12 cellular contexts compared by ENCODE assay signal in genomic region chr14:68680541-68681051, GRCh38.
DNase-seq lines count a peak whose midpoint lies in the region; ATAC-seq and TF ChIP-seq lines count a peak whose summit lies in the region.
"Had no signal": no experiment of that assay in that cellular context is flagged by ENCODE, and none has a peak within 500 bp of the region (broad histone marks: within the 10 kb centered on the region; RNA-seq: fewer than 3 reads in every experiment).

No MANE protein-coding gene starts in this region.

- H3K27ac Mint-ChIP-seq in endodermal cell = no peak overlapping the region

- no peaks in the 10 kb centered on the region for H3K9me3 Mint-ChIP-seq in endodermal cell
- H3K9me3 Mint-ChIP-seq: natural killer cell had no signal

- peaks cover 10% of the 10 kb centered on the region for H3K4me1 Mint-ChIP-seq in endodermal cell

- H3K9ac ChIP-seq in BLaER1 treated with 17β-estradiol and CSF1 and Interleukin-3, amounts not matched to agents 10 nM and 100 nM = peak overlapping the region in 10 of 11 experiments; percentile 80 to 95 (median 88); a peak in 17 of 22 replicates
- H3K9ac ChIP-seq in smooth muscle cell (ENCODE audit: low read depth) = no peak overlapping the region
- no peak overlapping the region for H3K9ac ChIP-seq in endodermal cell (ENCODE audit: extremely low read depth, low read length, poor library complexity, severe bottlenecking)

- no peak overlapping the region for H3K4me3 ChIP-seq in BLaER1 treated with 17β-estradiol and CSF1 and Interleukin-3, amounts not matched to agents 10 nM and 100 nM
- no peak overlapping the region for H3K4me3 ChIP-seq in ascending aorta
- H3K4me3 ChIP-seq in right cardiac atrium (ENCODE audit: low read length) = no peak overlapping the region
- no peak overlapping the region for H3K4me3 ChIP-seq in smooth muscle cell
- H3K4me3 ChIP-seq in endodermal cell (ENCODE audit: low read length) = no peak overlapping the region

- H3K79me2 ChIP-seq in smooth muscle cell (ENCODE audit: low read depth) = no peaks in the 10 kb centered on the region

- intact Hi-C loops in ascending aorta (cut with DNase I) (loop anchor here (5.0 kb wide), 4 partner anchors 107 to 738 kb away; no protein-coding TSS in a partner anchor), right cardiac atrium (cut with DNase I) (loop anchor here in 2 of 4 donors (5.0 to 10.0 kb wide), 2 partner anchors 104 to 107 kb away; no protein-coding TSS in a partner anchor)

- H3K36me3 Mint-ChIP-seq in endodermal cell (ENCODE audit: low read depth) = no peaks in the 10 kb centered on the region
- H3K36me3 Mint-ChIP-seq: natural killer cell had no signal

- no peak overlapping the region for H3K4me3 Mint-ChIP-seq in endodermal cell
- H3K4me3 Mint-ChIP-seq: natural killer cell had no signal

- DNase-seq in ascending aorta (ENCODE audit: low spot score in 2 of 2) (no peak), right cardiac atrium (peak in 1 of 3 donors; percentile 70), smooth muscle cell (lab: John Stamatoyannopoulos, UW; ENCODE audit: unreplicated experiment) (no peak), DMS 273 (lab: John Stamatoyannopoulos, UW; ENCODE audit: unreplicated experiment) (no peak), endodermal cell (no peak), hippocampal formation (lab: John Stamatoyannopoulos, UW) (no peak), superior temporal gyrus (ENCODE audit: extremely low spot score) (no peak)
- DNase-seq: activated T-cell treated with anti-CD3 and anti-CD28 coated beads, Interleukin-2, amount 50 U/mL, for 1 hour; glutamatergic neuron; natural killer cell; NCI-H1694 had no signal

- H3K4me2 ChIP-seq in BLaER1 treated with 17β-estradiol and CSF1 and Interleukin-3, amounts not matched to agents 10 nM and 100 nM = peak overlapping the region; percentile 66 to 96 (median 87)
- no peak overlapping the region for H3K4me2 ChIP-seq in smooth muscle cell

- H4K20me1 ChIP-seq in BLaER1 treated with 17β-estradiol and CSF1 and Interleukin-3, amounts not matched to agents 10 nM and 100 nM = no peaks in the 10 kb centered on the region
- no peaks in the 10 kb centered on the region for H4K20me1 ChIP-seq in smooth muscle cell (ENCODE audit: low read depth)

- H3F3A ChIP-seq in smooth muscle cell (ENCODE audit: low read depth) = peaks cover 37% of the 10 kb centered on the region

- ATAC-seq in right cardiac atrium = peak; percentile 52 to 77
- ATAC-seq: natural killer cell had no signal

- H3K27ac ChIP-seq in BLaER1 treated with 17β-estradiol and CSF1 and Interleukin-3, amounts not matched to agents 10 nM and 100 nM = peak overlapping the region; percentile 96 to 100 (median 99)
- H3K27ac ChIP-seq in ascending aorta (peak overlapping the region; percentile 81 to 84), right cardiac atrium (ENCODE audit: low read length) (no peak overlapping the region), smooth muscle cell (ENCODE audit: low read depth) (peak overlapping the region; percentile 98), endodermal cell (ENCODE audit: low read depth, low read length) (no peak overlapping the region)

- 47% methylated on average over 9 of the region's 9 CpGs for WGBS in right cardiac atrium
- 47% methylated on average over 9 of the region's 9 CpGs for WGBS in smooth muscle cell (ENCODE audit: low lambda C conversion rate)
- 92 to 93% methylated on average over 9 of the region's 9 CpGs for WGBS in endodermal cell (ENCODE audit: insufficient coverage in 1 of 2, insufficient read length in 1 of 2), 2 experiments

- H3K9me3 ChIP-seq in BLaER1 treated with 17β-estradiol and CSF1 and Interleukin-3, amounts not matched to agents 10 nM and 100 nM (replicated peaks in 1 of 11) = peaks cover 0 to 7% (median 0%) of the 10 kb centered on the region in 11 experiments; a peak in 1 of 22 replicates
- no peaks in the 10 kb centered on the region for H3K9me3 ChIP-seq in ascending aorta
- H3K9me3 ChIP-seq in right cardiac atrium (ENCODE audit: control insufficient read depth, low read length) = no peaks in the 10 kb centered on the region
- H3K9me3 ChIP-seq in smooth muscle cell (replicated peaks; ENCODE audit: low read depth) = no peaks in the 10 kb centered on the region
- no peaks in the 10 kb centered on the region for H3K9me3 ChIP-seq in endodermal cell (ENCODE audit: control insufficient read depth, low read length)

- peak overlapping the region; percentile 51 for H2AFZ ChIP-seq in smooth muscle cell (ENCODE audit: low read depth)

- peaks cover 0 to 16% (median 0%) of the 10 kb centered on the region in 11 experiments; a peak in 1 of 22 replicates for H3K36me3 ChIP-seq in BLaER1 treated with 17β-estradiol and CSF1 and Interleukin-3, amounts not matched to agents 10 nM and 100 nM
- H3K36me3 ChIP-seq in ascending aorta (no peaks in the 10 kb centered on the region), smooth muscle cell (ENCODE audit: low read depth) (no peaks in the 10 kb centered on the region), endodermal cell (ENCODE audit: control insufficient read depth, insufficient read depth, low read length) (no peaks in the 10 kb centered on the region)

- H3K4me1 ChIP-seq in BLaER1 treated with 17β-estradiol and CSF1 and Interleukin-3, amounts not matched to agents 10 nM and 100 nM = peaks cover 73 to 95% (median 91%) of the 10 kb centered on the region in 10 experiments
- peaks cover 13 to 40% of the 10 kb centered on the region in 2 donors for H3K4me1 ChIP-seq in ascending aorta
- H3K4me1 ChIP-seq in right cardiac atrium (ENCODE audit: control insufficient read depth, insufficient read depth, low read length) = peaks cover 22% of the 10 kb centered on the region
- peaks cover 27% of the 10 kb centered on the region for H3K4me1 ChIP-seq in smooth muscle cell (ENCODE audit: low read depth)
- no peaks in the 10 kb centered on the region for H3K4me1 ChIP-seq in endodermal cell (ENCODE audit: control insufficient read depth, insufficient read depth, low read length)

- H3K27me3 Mint-ChIP-seq in endodermal cell (ENCODE audit: insufficient read depth) = peaks cover 3% of the 10 kb centered on the region

- no peaks in the 10 kb centered on the region for H3K27me3 ChIP-seq in BLaER1 treated with 17β-estradiol and CSF1 and Interleukin-3, amounts not matched to agents 10 nM and 100 nM
- H3K27me3 ChIP-seq in ascending aorta (no peaks in the 10 kb centered on the region), right cardiac atrium (ENCODE audit: control insufficient read depth, insufficient read depth) (no peaks in the 10 kb centered on the region), smooth muscle cell (ENCODE audit: low read depth) (no peaks in the 10 kb centered on the region), endodermal cell (ENCODE audit: control insufficient read depth, insufficient read depth, low read length, poor library complexity, severe bottlenecking) (no peaks in the 10 kb centered on the region)

- TF ChIP-seq CTCF in ascending aorta (IDR thresholded peaks at IDR 0.05) = no peak
- no peak for TF ChIP-seq CTCF in smooth muscle cell (IDR thresholded peaks at IDR 0.05; ENCODE audit: borderline replicate concordance, insufficient read depth, poor library complexity, severe bottlenecking)
- TF ChIP-seq CTCF in endodermal cell (conservative IDR thresholded peaks at IDR 0.05) = no peak

Comparison
In these comparisons a context has a peak if more than half of its experiments do, and no peak if none do; other contexts are left out.
1. H3K27ac ChIP-seq: peak in BLaER1 treated with 17β-estradiol and CSF1 and Interleukin-3, amounts not matched to agents 10 nM and 100 nM (11 of 11), ascending aorta (2 of 2) and smooth muscle cell (single experiment); none in right cardiac atrium (single experiment) and endodermal cell (single experiment).
2. H3K9ac ChIP-seq: peak in BLaER1 treated with 17β-estradiol and CSF1 and Interleukin-3, amounts not matched to agents 10 nM and 100 nM (10 of 11); none in smooth muscle cell (single experiment) and endodermal cell (single experiment).